22 cellular contexts compared by ENCODE assay signal in genomic region chr6:146864885-146865284, GRCh38.
"Had no signal": no experiment of that assay in that cellular context is flagged by ENCODE, and none has a peak within 500 bp of the region (broad histone marks: within the 10 kb centered on the region; RNA-seq: fewer than 3 reads in every experiment).

No MANE protein-coding gene starts in this region.

- ATAC-seq: esophagus mucosa, gastrocnemius medialis, heart right ventricle, left cardiac atrium, left lung, left ventricle myocardium superior, lower lobe of right lung, mucosa of descending colon had no signal

- H3K27ac ChIP-seq: coronary artery, dorsolateral prefrontal cortex, gastrocnemius medialis, heart right ventricle, left lung, lower lobe of right lung had no signal

- H3K36me3 ChIP-seq: esophagus squamous epithelium, gastrocnemius medialis, heart right ventricle, left lung, lower lobe of right lung had no signal

- H3K9me3 ChIP-seq: esophagus squamous epithelium, gastrocnemius medialis, heart right ventricle, left lung, lower lobe of right lung, mucosa of descending colon had no signal

- H3K27me3 ChIP-seq: dorsolateral prefrontal cortex, esophagus squamous epithelium, gastrocnemius medialis, heart right ventricle, left lung had no signal

- FAIRE-seq: colon, endothelial cell of umbilical vein, keratinocyte had no signal

- DNase-seq: dermis blood vessel endothelial cell; dorsolateral prefrontal cortex; effector CD4-positive, alpha-beta T cell; effector memory CD4-positive, alpha-beta T cell; esophagus squamous epithelium; foreskin melanocyte; gastrocnemius medialis; glutamatergic neuron; head of caudate nucleus; heart right ventricle; hippocampal formation; left cardiac atrium; left lung; left ventricle myocardium superior; lower lobe of right lung; mesenchymal stem cell; mucosa of descending colon had no signal

- H3K4me3 ChIP-seq: coronary artery, dorsolateral prefrontal cortex, esophagus squamous epithelium, gastrocnemius medialis, heart right ventricle, left lung, lower lobe of right lung, mucosa of descending colon had no signal

- H3K4me1 ChIP-seq: gastrocnemius medialis, heart right ventricle, left lung, lower lobe of right lung had no signal
